In the genomic region with DNA sequence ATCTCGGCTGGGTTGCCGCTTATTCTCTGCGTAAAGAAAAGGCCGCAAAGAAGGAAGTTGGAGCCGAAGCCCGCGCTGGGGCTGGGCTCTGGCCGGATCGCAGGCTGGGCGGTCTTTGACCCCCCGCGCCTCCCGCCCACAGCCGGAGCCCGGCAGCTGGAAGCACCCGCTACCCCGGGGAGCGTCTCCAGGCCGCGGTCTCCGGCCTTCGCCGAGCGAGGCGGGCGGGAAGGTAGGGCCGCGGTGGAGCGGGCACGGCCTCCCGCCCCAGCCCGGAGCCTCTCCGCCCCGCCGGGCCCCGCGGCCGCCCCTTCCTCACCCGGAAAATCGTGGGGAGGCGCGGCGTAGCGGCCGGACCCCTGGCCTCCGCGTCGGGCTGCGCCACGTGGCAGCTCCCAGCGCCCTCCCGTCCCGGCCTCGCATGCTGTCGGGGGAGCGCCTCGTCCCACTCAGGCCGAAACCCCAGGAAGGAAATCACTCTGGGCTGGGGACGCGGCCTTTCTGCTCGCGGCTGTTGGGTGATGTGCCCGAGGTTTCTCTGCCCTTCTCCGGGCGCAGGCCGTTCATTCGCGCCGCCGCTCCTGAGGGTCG, we compare ENCODE assay signal across 8 cellular contexts. TPM values are rescaled to one million over a fixed set of nuclear protein-coding genes. Genes with fewer than 3 reads are reported as not detected.
DNase-seq lines count a peak whose midpoint lies in the region; ATAC-seq and TF ChIP-seq lines count a peak whose summit lies in the region.

No MANE protein-coding gene starts in this region.

- H3K27me3 ChIP-seq in RWPE2 (ENCODE audit: insufficient read depth, poor library complexity, severe bottlenecking) (no peaks in the 10 kb centered on the region), esophagus squamous epithelium (peaks cover 14 to 100% (median 30%) of the 10 kb centered on the region in 4 donors), parathyroid adenoma (ENCODE audit: control insufficient read depth, insufficient read depth, low read length) (peaks cover 15% of the 10 kb centered on the region)

- TF ChIP-seq POLR2A in esophagus squamous epithelium (IDR thresholded peaks at IDR 0.05) = no peak

- WGBS in esophagus squamous epithelium, 2 donors = 9% methylated on average over 10 of the region's 71 CpGs; no CpG with 5 or more reads in 1 of the 2 donors

- H3K36me3 Mint-ChIP-seq in Calu3 (ENCODE audit: insufficient read depth, unreplicated experiment) = peaks cover 12% of the 10 kb centered on the region

- peaks cover 8% of the 10 kb centered on the region for H3K4me1 Mint-ChIP-seq in Calu3 (ENCODE audit: low read depth, unreplicated experiment)

- H3K9me3 ChIP-seq in RWPE2 (ENCODE audit: severe bottlenecking) = no peaks in the 10 kb centered on the region
- no peaks in the 10 kb centered on the region for H3K9me3 ChIP-seq in esophagus squamous epithelium
- no peaks in the 10 kb centered on the region for H3K9me3 ChIP-seq in parathyroid adenoma (ENCODE audit: control insufficient read depth, low read length)

- peak overlapping the region; percentile 75 for H3K4me3 Mint-ChIP-seq in Calu3 (ENCODE audit: low read depth, unreplicated experiment)

- DNase-seq in Calu3 (no peak), RWPE2 (ENCODE audit: low spot score) (no peak), esophagus squamous epithelium (lab: John Stamatoyannopoulos, UW) (no peak), DMS79 treated with DMSO at 0.1 percent for 48 hours (lab: John Stamatoyannopoulos, UW) (no peak), cerebellum (ENCODE audit: low spot score) (no peak)
- DNase-seq in stimulated activated CD4-positive, alpha-beta T cell treated with anti-CD3 and anti-CD28 coated beads, Interleukin-2, amount 100 ng/mL, for 24 hours = no peak
- no peak for DNase-seq in activated effector memory CD4-positive, alpha-beta T cell treated with Interleukin-2 at 50 U/mL for 16 hours

- no peak overlapping the region for H3K4me2 ChIP-seq in parathyroid adenoma (ENCODE audit: low read length)

- ATAC-seq in RWPE2 (ENCODE audit: low read depth) = no peak

- TF ChIP-seq CTCF in Calu3 (IDR thresholded peaks at IDR 0.05; ENCODE audit: unreplicated experiment) (no peak), RWPE2 (IDR thresholded peaks at IDR 0.05; ENCODE audit: poor library complexity, severe bottlenecking) (no peak), esophagus squamous epithelium (IDR thresholded peaks at IDR 0.05) (no peak), parathyroid adenoma (IDR thresholded peaks at IDR 0.05) (no peak)

- intact Hi-C loops in Calu3 (cut with micrococcal nuclease; ENCODE audit: unreplicated experiment) = loop anchor here (10.0 kb wide), 1 partner anchor 132 kb away; no protein-coding TSS in a partner anchor
- intact Hi-C loops in esophagus squamous epithelium (cut with DNase I) = no loop called here

- H3K36me3 ChIP-seq in RWPE2 (ENCODE audit: low read depth) (no peaks in the 10 kb centered on the region), esophagus squamous epithelium (no peaks in the 10 kb centered on the region), parathyroid adenoma (ENCODE audit: control insufficient read depth, insufficient read depth, low read length) (no peaks in the 10 kb centered on the region)

- BruUV-seq in Calu3 (replicated peaks; lab: Mats Ljungman, UMichigan) = no TSS peak

- CTCF ChIA-PET in Calu3 (lab: Charles Lee) = interaction anchor here (0.6 kb wide), 1 partner anchor 221 kb away, joined by 5 read pairs; no protein-coding TSS in a partner anchor

- peak overlapping the region; percentile 47 for H2AFZ ChIP-seq in parathyroid adenoma

- peak overlapping the region; percentile 12 for H3K27ac Mint-ChIP-seq in Calu3 (ENCODE audit: unreplicated experiment)

- H3K4me1 ChIP-seq in RWPE2 (ENCODE audit: insufficient read depth, poor library complexity, severe bottlenecking) (peaks cover 15% of the 10 kb centered on the region), esophagus squamous epithelium (peaks cover 6 to 25% (median 11%) of the 10 kb centered on the region in 3 donors), parathyroid adenoma (no peaks in the 10 kb centered on the region)

- no peak overlapping the region for H3K9ac ChIP-seq in parathyroid adenoma

- H3K27me3 Mint-ChIP-seq in Calu3 (ENCODE audit: unreplicated experiment) = peaks cover 50% of the 10 kb centered on the region

- no peaks in the 10 kb centered on the region for H3K9me3 Mint-ChIP-seq in Calu3 (ENCODE audit: low read depth, unreplicated experiment)

- H3K27ac ChIP-seq in RWPE2 (ENCODE audit: poor library complexity, severe bottlenecking) (no peak overlapping the region), esophagus squamous epithelium (peak overlapping the region in 3 of 4 donors; percentile 12 to 69 (median 68)), parathyroid adenoma (no peak overlapping the region)

- H3K4me3 ChIP-seq in RWPE2 (ENCODE audit: severe bottlenecking) (peak overlapping the region; percentile 31), esophagus squamous epithelium (peak overlapping the region; percentile 21 to 59 (median 37)), parathyroid adenoma (ENCODE audit: low read depth, low read length) (no peak overlapping the region)

- H3K79me2 ChIP-seq in parathyroid adenoma = no peaks in the 10 kb centered on the region

RNA-seq across cellular contexts. Expression of a gene that starts 11.9 kb away (rescaled TPM):
- total RNA-seq in Calu3 (2022) (6.4 and 7.8 TPM in 2 replicates), esophagus squamous epithelium (1 to 10 TPM in 2 of 4 donors, under 1 TPM in 1, not detected in 1; 0.48 to 3.5 (median 1.5) TPM), cerebellum (1.1 TPM)

Comparison
In these comparisons a context has a peak if more than half of its experiments do, and no peak if none do; other contexts are left out.
1. H3K27ac ChIP-seq: peak in esophagus squamous epithelium (3 of 4); none in RWPE2 (single experiment) and parathyroid adenoma (single experiment).